Comparison of ENCODE assay signal across 22 cellular contexts in the genomic region with DNA sequence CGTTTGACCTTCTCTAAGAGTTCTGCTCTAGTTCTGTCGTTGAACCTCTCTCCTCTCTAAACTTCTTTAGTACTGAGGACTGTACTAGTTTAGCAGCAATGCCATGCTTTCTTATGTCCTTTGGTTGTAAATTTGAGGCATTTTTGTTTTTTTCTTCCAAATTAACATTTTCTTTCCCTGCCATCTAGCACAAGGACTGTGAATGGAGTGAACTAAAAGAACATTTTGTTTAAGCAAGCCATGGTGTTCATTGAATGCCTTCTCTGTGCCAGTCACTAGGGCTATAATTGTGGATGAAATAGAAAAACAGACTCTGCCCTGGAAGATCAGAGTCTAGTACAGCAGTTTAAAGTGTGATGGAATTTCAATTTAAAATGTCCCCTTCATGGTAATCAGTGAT.
DNase-seq lines count a peak whose midpoint lies in the region; ATAC-seq and TF ChIP-seq lines count a peak whose summit lies in the region.
"Had no signal": no experiment of that assay in that cellular context is flagged by ENCODE, and none has a peak within 500 bp of the region (broad histone marks: within the 10 kb centered on the region; RNA-seq: fewer than 3 reads in every experiment).

No MANE protein-coding gene starts in this region.

- H3K27me3 ChIP-seq in parathyroid adenoma (ENCODE audit: control insufficient read depth, insufficient read depth, low read length) = no peaks in the 10 kb centered on the region
- no peaks in the 10 kb centered on the region for H3K27me3 ChIP-seq in GM23248 (replicated peaks; ENCODE audit: insufficient read depth)
- H3K27me3 ChIP-seq: BLaER1 treated with 17β-estradiol and CSF1 and Interleukin-3, amounts not matched to agents 10 nM and 100 nM had no signal

- no peaks in the 10 kb centered on the region for H3K9me2 ChIP-seq in GM23248 (ENCODE audit: insufficient read depth)

- H3K4me2 ChIP-seq in parathyroid adenoma (ENCODE audit: low read length) (peak overlapping the region; percentile 53), GM23248 (ENCODE audit: unreplicated experiment) (no peak overlapping the region)
- H3K4me2 ChIP-seq: BLaER1 treated with 17β-estradiol and CSF1 and Interleukin-3, amounts not matched to agents 10 nM and 100 nM; KMS-11 had no signal

- H3K36me3 Mint-ChIP-seq in glutamatergic neuron (ENCODE audit: unreplicated experiment) = no peaks in the 10 kb centered on the region

- H3K4me1 ChIP-seq in parathyroid adenoma (peaks cover 3% of the 10 kb centered on the region), GM23248 (ENCODE audit: insufficient read depth) (no peaks in the 10 kb centered on the region)
- H3K4me1 ChIP-seq: Caco-2 had no signal

- H3K9me3 Mint-ChIP-seq in glutamatergic neuron (ENCODE audit: unreplicated experiment) = peaks cover 2% of the 10 kb centered on the region
- H3K9me3 Mint-ChIP-seq: CD4-positive, alpha-beta memory T cell; H9 had no signal

- no peaks in the 10 kb centered on the region for H3K9me3 ChIP-seq in parathyroid adenoma (ENCODE audit: control insufficient read depth, low read length)
- no peaks in the 10 kb centered on the region for H3K9me3 ChIP-seq in GM23248 (ENCODE audit: low read depth)
- H3K9me3 ChIP-seq: BLaER1 treated with 17β-estradiol and CSF1 and Interleukin-3, amounts not matched to agents 10 nM and 100 nM; Caco-2 had no signal

- H3K27ac ChIP-seq in parathyroid adenoma (peak overlapping the region; percentile 78), GM23248 (no peak overlapping the region)
- H3K27ac ChIP-seq: BLaER1 treated with 17β-estradiol and CSF1 and Interleukin-3, amounts not matched to agents 10 nM and 100 nM; KMS-11 had no signal

- no peaks in the 10 kb centered on the region for H3F3A ChIP-seq in GM23248 (ENCODE audit: insufficient read depth)

- H3K4me3 ChIP-seq in parathyroid adenoma (ENCODE audit: low read depth, low read length) (peak overlapping the region; percentile 18), GM23248 (no peak overlapping the region)
- H3K4me3 ChIP-seq: BLaER1 treated with 17β-estradiol and CSF1 and Interleukin-3, amounts not matched to agents 10 nM and 100 nM had no signal

- no peaks in the 10 kb centered on the region for H3K27me3 Mint-ChIP-seq in glutamatergic neuron (ENCODE audit: unreplicated experiment)
- H3K27me3 Mint-ChIP-seq: CD4-positive, alpha-beta memory T cell had no signal

- H2AFZ ChIP-seq in parathyroid adenoma (peak overlapping the region; percentile 2), GM23248 (no peak overlapping the region)

- H3K79me2 ChIP-seq in parathyroid adenoma (no peaks in the 10 kb centered on the region), GM23248 (ENCODE audit: insufficient read depth) (peaks cover 6% of the 10 kb centered on the region; the same call in 1 of the 2 replicates)

- ATAC-seq in HG02610 (IDR thresholded peaks at IDR 0.05; ENCODE audit: unreplicated experiment) = no peak
- ATAC-seq: SK-N-SH treated with all-trans-retinoic acid at 6 μM for 48 hours had no signal

- H3K36me3 ChIP-seq in parathyroid adenoma (ENCODE audit: control insufficient read depth, insufficient read depth, low read length) (no peaks in the 10 kb centered on the region), GM23248 (ENCODE audit: low read depth) (peaks cover 13% of the 10 kb centered on the region; the same call in 1 of the 2 replicates)

- H3K9ac ChIP-seq in parathyroid adenoma = no peak overlapping the region
- H3K9ac ChIP-seq in GM23248 = no peak overlapping the region
- H3K9ac ChIP-seq: BLaER1 treated with 17β-estradiol and CSF1 and Interleukin-3, amounts not matched to agents 10 nM and 100 nM; KMS-11 had no signal

- 50 to 57% methylated on average over 2 of the region's 2 CpGs for WGBS in GM23248 (ENCODE audit: low coverage in 1 of 2, low lambda C conversion rate in 2 of 2, missing lambda C conversion rate in 2 of 2), 2 experiments

- in situ Hi-C loops in SK-MEL-5 (cut with HindIII; ENCODE audit: low pct_unique_long_range_greater_than_20kb, low sequenced_read_pairs) = no loop called here
- in situ Hi-C loops in GM23248 (cut with MboI) = no loop called here

- TF ChIP-seq CTCF in parathyroid adenoma (IDR thresholded peaks at IDR 0.05) = no peak
- TF ChIP-seq CTCF in glutamatergic neuron (IDR thresholded peaks at IDR 0.05; ENCODE audit: partially characterized antibody, unreplicated experiment) = no peak

- H4K20me1 ChIP-seq in GM23248 (ENCODE audit: insufficient read depth) = no peaks in the 10 kb centered on the region
- H4K20me1 ChIP-seq: BLaER1 treated with 17β-estradiol and CSF1 and Interleukin-3, amounts not matched to agents 10 nM and 100 nM had no signal

- no peak overlapping the region for H3K4me3 Mint-ChIP-seq in glutamatergic neuron (ENCODE audit: unreplicated experiment)
- H3K4me3 Mint-ChIP-seq: CD4-positive, alpha-beta memory T cell; H9 had no signal

- peak; percentile 13 for DNase-seq in SK-MEL-5 (ENCODE audit: low read depth, low spot score)
- DNase-seq in globus pallidus (ENCODE audit: low spot score) = peak; percentile 64
- DNase-seq in glutamatergic neuron = no peak
- DNase-seq in GM03348 (ENCODE audit: low spot score) = no peak
- DNase-seq in GM23248 = no peak
- DNase-seq: Caco-2; CD4-positive, alpha-beta memory T cell; DMS 273 treated with DMSO at 0.1 percent for 48 hours; H9; NCI-H1105 treated with DMSO at 0.1 percent for 48 hours; NCI-H2029 treated with DMSO at 0.1 percent for 48 hours; NCI-H2171; NCI-H345; NCI-H524; NCI-H774; NK-92 treated with Interleukin-12 subunit alpha and Interleukin-12 subunit beta, amount 100 ng/mL, for 24 hours; SIG-M5 had no signal

- no peak overlapping the region for H3K27ac Mint-ChIP-seq in glutamatergic neuron (ENCODE audit: unreplicated experiment)
- H3K27ac Mint-ChIP-seq: CD4-positive, alpha-beta memory T cell; H9 had no signal

- no peaks in the 10 kb centered on the region for H3K4me1 Mint-ChIP-seq in glutamatergic neuron (ENCODE audit: low read depth, unreplicated experiment)
- H3K4me1 Mint-ChIP-seq: H9 had no signal

Comparison
In these comparisons a context has a peak if more than half of its experiments do, and no peak if none do; other contexts are left out.
1. DNase-seq: peak in SK-MEL-5 (single experiment) and globus pallidus (single experiment); none in glutamatergic neuron (single experiment), GM03348 (single experiment) and GM23248 (single experiment).